Comparison of ENCODE assay signal across 8 cellular contexts in genomic region chr5:172274951-172275753, GRCh38. TPM values are rescaled to one million over a fixed set of nuclear protein-coding genes. Genes with fewer than 3 reads are reported as not detected.
A peak's percentile ranks its signal among the peaks of the same experiment; 100 is the strongest.
DNase-seq lines count a peak whose midpoint lies in the region; ATAC-seq, FAIRE-seq and TF ChIP-seq lines count a peak whose summit lies in the region.

No MANE protein-coding gene starts in this region.

- FAIRE-seq in GM12891 (lab: Jason Lieb, UNC): peak; percentile 61

- H3K27me3 Mint-ChIP-seq in T-cell: no peaks in the 10 kb centered on the region

- no peaks in the 10 kb centered on the region for H3K4me1 ChIP-seq in prostate gland (replicated peaks)

- H3K4me3 ChIP-seq in prostate gland: no peak overlapping the region

- intact Hi-C loops in prostate gland (cut with DNase I): no loop called here

- H3K4me3 Mint-ChIP-seq in T-cell: no peak overlapping the region

- POLR2A ChIA-PET in T-cell (lab: Charles Lee): no interaction called here

- no peaks in the 10 kb centered on the region for H3K9me3 Mint-ChIP-seq in T-cell

- no peak overlapping the region for H3K27ac ChIP-seq in prostate gland

- no peaks in the 10 kb centered on the region for H3K9me3 ChIP-seq in prostate gland

- no peaks in the 10 kb centered on the region for H3K27me3 ChIP-seq in prostate gland (replicated peaks; ENCODE audit: insufficient read depth)

- H3K4me1 Mint-ChIP-seq in T-cell: peaks cover 32 to 36% (median 33%) of the 10 kb centered on the region in 3 donors

- peak in 3 of 4 experiments; percentile 58 to 90 (median 61) for ATAC-seq in T-cell (replicated peaks in 1 of 4)

- peaks cover 18% of the 10 kb centered on the region for H3K36me3 Mint-ChIP-seq in T-cell

- H3K36me3 ChIP-seq in prostate gland: no peaks in the 10 kb centered on the region

- no peak overlapping the region for H3K27ac Mint-ChIP-seq in T-cell

- 88% methylated on average over 14 of the region's 14 CpGs for WGBS in prostate gland

- TF ChIP-seq POLR2A in GM12891 (IDR thresholded peaks at IDR 0.05; ENCODE audit: low read depth, low read length) (no peak), prostate gland (IDR thresholded peaks at IDR 0.05) (no peak)

- DNase-seq in GM12891 (ENCODE audit: insufficient read length, low spot score) (no peak), T-cell (peak in 30 of 34 experiments; percentile 7 to 49 (median 32)), amniotic epithelial cell (ENCODE audit: low read depth) (peak; percentile 71), NCI-H345 treated with DMSO at 0.1 percent for 48 hours (lab: John Stamatoyannopoulos, UW; ENCODE audit: unreplicated experiment) (no peak), AG08395 (ENCODE audit: low spot score) (no peak), dedifferentiated amniotic fluid mesenchymal stem cell (ENCODE audit: extremely low spot score) (no peak), prostate gland (ENCODE audit: low spot score) (no peak)
- DNase-seq in stimulated activated CD4-positive, alpha-beta T cell treated with anti-CD3 and anti-CD28 coated beads, Interleukin-12 subunit alpha, Interleukin-12 subunit beta, amount 100 ng/mL, for 48 hours (ENCODE audit: low read depth in 2 of 3, low spot score in 1 of 3): peak; percentile 53 to 70 (median 57)

- no peak for TF ChIP-seq CTCF in prostate gland (IDR thresholded peaks at IDR 0.05)

- CTCF ChIA-PET in T-cell (lab: Charles Lee): no interaction called here

TF ChIP-seq in GM12891, 5 proteins besides CTCF, POLR2A, EP300 and RAD21:
- TF ChIP-seq POU2F2 (IDR thresholded peaks at IDR 0.05; ENCODE audit: low read depth, low read length) (no peak), TAF1 (IDR thresholded peaks at IDR 0.05; ENCODE audit: low read depth, low read length) (no peak), PAX5 (IDR thresholded peaks at IDR 0.05; ENCODE audit: insufficient read depth, low read length, severe bottlenecking) (peak; percentile 28), SPI1 (IDR thresholded peaks at IDR 0.05; ENCODE audit: low read depth, low read length) (no peak), POLR2AphosphoS5 (IDR thresholded peaks at IDR 0.05; ENCODE audit: low read depth, low read length) (no peak)

RNA-seq across cellular contexts. Expression of gene UBTD2, which starts 8.4 kb away (rescaled TPM):
- 6.5 TPM for polyA plus RNA-seq in GM12891 (2012; ENCODE audit: low read depth, missing spikeins)
- total RNA-seq in T-cell (1 to 10 TPM; 3.2 to 7.7 (median 5.4) TPM), prostate gland (10 to 100 TPM; 14.3 to 28.2 TPM)

Comparison
In these comparisons a context has a peak if more than half of its experiments do, and no peak if none do; other contexts are left out.
1. DNase-seq: peak in T-cell (30 of 34), amniotic epithelial cell (single experiment) and stimulated activated CD4-positive, alpha-beta T cell treated with anti-CD3 and anti-CD28 coated beads, Interleukin-12 subunit alpha, Interleukin-12 subunit beta, amount 100 ng/mL, for 48 hours (3 of 3); none in GM12891 (single experiment), NCI-H345 treated with DMSO at 0.1 percent for 48 hours (single experiment), AG08395 (single experiment), dedifferentiated amniotic fluid mesenchymal stem cell (single experiment) and prostate gland (single experiment).